8 cellular contexts compared by ENCODE assay signal in the genomic region with DNA sequence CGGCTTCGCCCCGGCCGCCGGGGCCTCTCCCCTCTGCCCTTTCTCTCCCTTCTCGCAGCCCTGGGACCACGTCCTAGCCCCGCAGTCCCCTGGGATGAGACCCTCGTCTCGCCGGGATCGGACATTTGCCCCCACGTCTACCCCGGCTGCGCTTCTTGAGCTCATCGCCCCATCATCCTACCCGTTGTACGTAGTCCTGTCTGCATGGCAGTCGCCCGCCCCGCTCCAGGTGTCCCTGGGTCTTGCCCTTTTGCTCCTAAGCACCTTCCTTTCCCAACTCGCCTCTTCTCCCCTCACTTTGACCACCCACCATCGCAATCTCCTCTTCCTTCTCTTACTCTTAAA.
DNase-seq lines count a peak whose midpoint lies in the region; ATAC-seq lines count a peak whose summit lies in the region.

No MANE protein-coding gene starts in this region.

- H3K4me3 ChIP-seq in iPS-20b (ENCODE audit: low read length) = peak overlapping the region; percentile 75

- H3K27ac ChIP-seq in iPS-20b (ENCODE audit: low read length) = no peak overlapping the region

- peaks cover 35% of the 10 kb centered on the region for H3K4me1 Mint-ChIP-seq in activated naive CD8-positive, alpha-beta T cell treated with anti-CD3 and anti-CD28 coated beads, Interleukin-2, amount 50 U/mL, for 24 hours

- no peaks in the 10 kb centered on the region for H3K9me3 Mint-ChIP-seq in activated naive CD8-positive, alpha-beta T cell treated with anti-CD3 and anti-CD28 coated beads, Interleukin-2, amount 50 U/mL, for 24 hours

- peaks cover 8% of the 10 kb centered on the region; the same call in 1 of the 2 replicates for H3K4me1 ChIP-seq in ES-I3 (ENCODE audit: insufficient read depth, low read length)
- H3K4me1 ChIP-seq in iPS-20b (ENCODE audit: insufficient read depth, low read length) = 0 out of 2 replicates have a peak, but pooled peaks cover 5% of the 10 kb centered on the region

- peak; percentile 12 for DNase-seq in activated naive CD8-positive, alpha-beta T cell treated with anti-CD3 and anti-CD28 coated beads, Interleukin-2, amount 50 U/mL, for 24 hours
- DNase-seq in stimulated activated CD4-positive, alpha-beta T cell treated with anti-CD3 and anti-CD28 coated beads, Interleukin-1b, Interleukin-23, amount 100 ng/mL, for 48 hours = peak; percentile 6
- no peak for DNase-seq in SIG-M5 treated with dmso at 0.1 percent for 504 hours (lab: John Stamatoyannopoulos, UW; ENCODE audit: unreplicated experiment)
- no peak for DNase-seq in HuH-7.5 (ENCODE audit: low spot score)

- no peaks in the 10 kb centered on the region for H3K36me3 ChIP-seq in ES-I3 (ENCODE audit: insufficient read depth, low read length)
- H3K36me3 ChIP-seq in iPS-20b (ENCODE audit: insufficient read depth, low read depth, low read length) = no peaks in the 10 kb centered on the region

- peak; percentile 13 for ATAC-seq in HG03460 (IDR thresholded peaks at IDR 0.05; ENCODE audit: unreplicated experiment)
- ATAC-seq in activated naive CD8-positive, alpha-beta T cell treated with anti-CD3 and anti-CD28 coated beads, Interleukin-2, amount 50 U/mL, for 24 hours = no peak
- no peak for ATAC-seq in GM21723 (IDR thresholded peaks at IDR 0.05; ENCODE audit: unreplicated experiment)

- H3K27ac Mint-ChIP-seq in activated naive CD8-positive, alpha-beta T cell treated with anti-CD3 and anti-CD28 coated beads, Interleukin-2, amount 50 U/mL, for 24 hours = peak overlapping the region; percentile 80

- no peaks in the 10 kb centered on the region for H3K36me3 Mint-ChIP-seq in activated naive CD8-positive, alpha-beta T cell treated with anti-CD3 and anti-CD28 coated beads, Interleukin-2, amount 50 U/mL, for 24 hours (ENCODE audit: low read depth)

- H3K9me3 ChIP-seq in ES-I3 (ENCODE audit: control insufficient read depth, insufficient read depth, low read length) (no peaks in the 10 kb centered on the region), iPS-20b (ENCODE audit: insufficient read depth, low read depth, low read length) (no peaks in the 10 kb centered on the region)

- peaks cover 15% of the 10 kb centered on the region for H3K27me3 Mint-ChIP-seq in activated naive CD8-positive, alpha-beta T cell treated with anti-CD3 and anti-CD28 coated beads, Interleukin-2, amount 50 U/mL, for 24 hours

- H3K4me3 Mint-ChIP-seq in activated naive CD8-positive, alpha-beta T cell treated with anti-CD3 and anti-CD28 coated beads, Interleukin-2, amount 50 U/mL, for 24 hours = peak overlapping the region; percentile 85

- H3K9ac ChIP-seq in ES-I3 (ENCODE audit: low read depth, low read length) (peak overlapping the region; percentile 94), iPS-20b (ENCODE audit: low read depth, low read length) (peak overlapping the region; percentile 87)

- H3K27me3 ChIP-seq in iPS-20b (ENCODE audit: insufficient read depth, low read length) = peaks cover 10% of the 10 kb centered on the region

Comparison
In these comparisons a context has a peak if more than half of its experiments do, and no peak if none do; other contexts are left out.
1. DNase-seq: peak in activated naive CD8-positive, alpha-beta T cell treated with anti-CD3 and anti-CD28 coated beads, Interleukin-2, amount 50 U/mL, for 24 hours (single experiment) and stimulated activated CD4-positive, alpha-beta T cell treated with anti-CD3 and anti-CD28 coated beads, Interleukin-1b, Interleukin-23, amount 100 ng/mL, for 48 hours (single experiment); none in SIG-M5 treated with dmso at 0.1 percent for 504 hours (single experiment) and HuH-7.5 (single experiment).